In the genomic region with DNA sequence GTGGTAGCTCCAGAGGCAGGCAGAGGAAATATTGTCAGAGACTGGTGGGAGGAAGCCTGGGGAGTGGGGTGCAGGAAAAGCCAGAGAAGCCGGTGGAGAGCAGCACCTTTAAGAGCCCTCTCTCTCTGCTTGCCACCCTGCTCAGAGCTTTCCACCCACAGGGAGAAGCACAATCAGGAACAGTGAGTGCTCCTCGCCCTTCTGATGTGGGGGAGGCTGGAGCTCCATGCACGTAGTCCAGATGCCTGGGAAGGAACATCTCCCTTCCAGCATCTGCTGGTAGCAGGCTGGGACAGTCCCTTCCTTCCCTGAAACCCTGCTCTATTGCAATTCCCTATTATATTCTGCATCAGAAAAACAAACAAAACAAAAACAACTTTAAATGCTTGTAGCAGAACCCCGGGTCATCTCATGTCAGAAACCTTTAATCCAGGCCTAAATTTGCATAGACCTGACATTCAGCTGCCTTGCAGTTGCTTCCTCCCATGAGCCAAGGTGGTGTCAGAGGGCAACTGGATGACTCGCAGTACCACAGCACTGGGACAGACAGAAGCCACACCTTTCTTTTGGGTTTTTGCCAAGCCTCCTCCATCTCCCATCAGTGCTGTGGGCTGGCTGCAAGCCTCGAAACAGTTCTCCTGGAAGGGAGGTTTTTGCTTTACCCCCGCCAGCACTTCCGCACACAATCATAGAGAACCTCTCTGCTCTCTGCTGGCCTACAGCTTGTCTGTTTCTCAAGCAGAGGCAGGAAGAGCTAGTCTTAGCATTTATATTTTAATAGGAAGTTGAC, we compare ENCODE assay signal across 9 cellular contexts. TPM values are rescaled to one million over a fixed set of nuclear protein-coding genes. Genes with fewer than 3 reads are reported as not detected.
DNase-seq lines count a peak whose midpoint lies in the region; ATAC-seq and TF ChIP-seq lines count a peak whose summit lies in the region.
"Had no signal": no experiment of that assay in that cellular context is flagged by ENCODE, and none has a peak within 500 bp of the region (broad histone marks: within the 10 kb centered on the region; RNA-seq: fewer than 3 reads in every experiment).

No MANE protein-coding gene starts in this region.

- no peak for ATAC-seq in HG03342 (IDR thresholded peaks at IDR 0.05; ENCODE audit: unreplicated experiment)
- no peak for ATAC-seq in GM18517 (IDR thresholded peaks at IDR 0.05; ENCODE audit: unreplicated experiment)

- no peak for TF ChIP-seq CTCF in nephron (IDR thresholded peaks at IDR 0.05; ENCODE audit: unreplicated experiment in 3 of 3)

- no peak overlapping the region for H3K4me3 Mint-ChIP-seq in nephron

- H3K27ac ChIP-seq in angular gyrus (ENCODE audit: low read depth, low read length): peak overlapping the region; percentile 89
- H3K27ac ChIP-seq: hepatocyte had no signal

- DNase-seq in EL (peak; percentile 78), LHCN-M2 (ENCODE audit: low read depth) (peak; percentile 81), NK-92 (lab: John Stamatoyannopoulos, UW; ENCODE audit: unreplicated experiment) (no peak)
- DNase-seq in activated CD4-positive, CD25-positive, alpha-beta regulatory T cell treated with anti-CD3 and anti-CD28 coated beads, Interleukin-2, amount 50 U/mL, for 72 hours: no peak

- no peaks in the 10 kb centered on the region for H3K4me1 Mint-ChIP-seq in nephron

- peak overlapping the region; percentile 16 to 78 (median 59) for H3K27ac Mint-ChIP-seq in nephron

- H3K9me3 Mint-ChIP-seq in nephron: no peaks in the 10 kb centered on the region

- peaks cover 37% of the 10 kb centered on the region for H3K36me3 Mint-ChIP-seq in nephron (ENCODE audit: low read depth)

- H3K27me3 Mint-ChIP-seq in nephron (ENCODE audit: low read depth): no peaks in the 10 kb centered on the region

RNA-seq across cellular contexts. Expression of a gene that starts 13.1 kb away (rescaled TPM):
- total RNA-seq in LHCN-M2 (2014; rRNA removed): 17.1 and 24.4 TPM in 2 replicates
- 32.8 TPM for polyA plus RNA-seq in LHCN-M2 (2012)

RNA-seq across cellular contexts. Expression of a gene that starts 33.5 kb away (rescaled TPM):
- 24.3 and 32.5 TPM in 2 replicates for total RNA-seq in LHCN-M2 (2014; rRNA removed)
- polyA plus RNA-seq in LHCN-M2 (2012): 22.0 TPM

RNA-seq across cellular contexts. Expression of a gene that starts 39.6 kb away (rescaled TPM):
- total RNA-seq in LHCN-M2 (2014; rRNA removed): 54.7 and 56.0 TPM in 2 replicates
- 66.1 TPM for polyA plus RNA-seq in LHCN-M2 (2012)

RNA-seq across cellular contexts. Expression of a gene that starts 40.6 kb away (rescaled TPM):
- total RNA-seq in LHCN-M2 (2014; rRNA removed): 3.7 and 4.3 TPM in 2 replicates
- polyA plus RNA-seq in LHCN-M2 (2012): 16.0 TPM

Comparison
In these comparisons a context has a peak if more than half of its experiments do, and no peak if none do; other contexts are left out.
1. DNase-seq: peak in EL (single experiment) and LHCN-M2 (single experiment); none in activated CD4-positive, CD25-positive, alpha-beta regulatory T cell treated with anti-CD3 and anti-CD28 coated beads, Interleukin-2, amount 50 U/mL, for 72 hours (single experiment) and NK-92 (single experiment).